ENCODE assay signal across 9 cellular contexts in genomic region chr3:150469031-150469930, GRCh38.
A peak's percentile ranks its signal among the peaks of the same experiment; 100 is the strongest.
DNase-seq lines count a peak whose midpoint lies in the region; ATAC-seq and TF ChIP-seq lines count a peak whose summit lies in the region.
"Had no signal": no experiment of that assay in that cellular context is flagged by ENCODE, and none has a peak within 500 bp of the region (broad histone marks: within the 10 kb centered on the region; RNA-seq: fewer than 3 reads in every experiment).

No MANE protein-coding gene starts in this region.

- no peaks in the 10 kb centered on the region for H3K27me3 ChIP-seq in suprapubic skin

- no peaks in the 10 kb centered on the region for H3K9me3 ChIP-seq in HEK293 (ENCODE audit: control insufficient read depth, insufficient read depth, low read depth, low read length)
- H3K9me3 ChIP-seq in suprapubic skin: no peaks in the 10 kb centered on the region

- no peak for ATAC-seq in HG03565 (IDR thresholded peaks at IDR 0.05; ENCODE audit: unreplicated experiment)
- ATAC-seq: T-helper 17 cell had no signal

- POLR2A ChIA-PET in HEK293 (lab: Yijun Ruan, JAX): interaction anchor here (0.7 to 0.8 kb wide), 2 partner anchors 9 to 61 kb away, joined by 3 read pairs; partner anchors contain the start of gene TSC22D2

- H3K36me3 ChIP-seq in HEK293 (ENCODE audit: control insufficient read depth in 2 of 2, insufficient read depth in 1 of 2, low read length in 2 of 2): no peaks in the 10 kb centered on the region
- no peaks in the 10 kb centered on the region for H3K36me3 ChIP-seq in suprapubic skin

- H3K4me1 ChIP-seq in HEK293 (ENCODE audit: control insufficient read depth, insufficient read depth, low read length) (no peaks in the 10 kb centered on the region), suprapubic skin (peaks cover 16% of the 10 kb centered on the region)

- TF ChIP-seq CTCF in HEK293 (tag by site-specific recombination; IDR thresholded peaks at IDR 0.05) (no peak), suprapubic skin (IDR thresholded peaks at IDR 0.05) (no peak)

- CTCF ChIA-PET in HEK293 (lab: Yijun Ruan, JAX): interaction anchor here (0.7 kb wide), 1 partner anchor 244 kb away, joined by 3 read pairs; no protein-coding TSS in a partner anchor

- H3K27ac ChIP-seq in HEK293 (ENCODE audit: extremely low read depth, low read depth, low read length): no peak overlapping the region
- peak overlapping the region; percentile 70 for H3K27ac ChIP-seq in suprapubic skin

- no peak for TF ChIP-seq POLR2A in suprapubic skin (IDR thresholded peaks at IDR 0.05)

- WGBS in suprapubic skin: 70% methylated on average over 15 of the region's 15 CpGs

- DNase-seq in amniotic stem cell (lab: John Stamatoyannopoulos, UW) (peak; percentile 88), islet precursor cell (peak; percentile 96), suprapubic skin (ENCODE audit: low spot score in 2 of 2) (peak in 1 of 2 donors; percentile 68), NCI-H2107 (lab: John Stamatoyannopoulos, UW) (no peak), cerebellum (ENCODE audit: low spot score) (no peak), NCI-H1417 treated with DMSO at 0.1 percent for 48 hours (lab: John Stamatoyannopoulos, UW) (no peak)
- DNase-seq: T-helper 17 cell had no signal

- TF ChIP-seq EP300 in suprapubic skin (IDR thresholded peaks at IDR 0.05): no peak

- no peak overlapping the region for H3K4me3 ChIP-seq in HEK293 (ENCODE audit: low read depth, low read length)
- H3K4me3 ChIP-seq in suprapubic skin: no peak overlapping the region

TF ChIP-seq in HEK293, 187 proteins besides CTCF, POLR2A, EP300 and RAD21 (continues in another document):
- TF ChIP-seq ZNF785 (tag by site-specific recombination; IDR thresholded peaks at IDR 0.05) (no peak), BCL11A (tag by site-specific recombination; IDR thresholded peaks at IDR 0.05; ENCODE audit: low read depth) (no peak), ATF2 (tag by site-specific recombination; IDR thresholded peaks at IDR 0.05; ENCODE audit: low read depth) (no peak), ZNF623 (tag by site-specific recombination; IDR thresholded peaks at IDR 0.05) (no peak), SETDB1 (IDR thresholded peaks at IDR 0.05; ENCODE audit: insufficient read length, low read length) (no peak), ZNF350 (tag by site-specific recombination; IDR thresholded peaks at IDR 0.05) (no peak), MEIS1 (CRISPR knock-in tag; IDR thresholded peaks at IDR 0.05; ENCODE audit: borderline replicate concordance) (no peak), ZNF394 (tag by site-specific recombination; IDR thresholded peaks at IDR 0.05; ENCODE audit: borderline replicate concordance) (peak; percentile 47; the same call in 1 of the 2 replicates), ZNF16 (tag by site-specific recombination; IDR thresholded peaks at IDR 0.05; ENCODE audit: low read depth) (no peak), ZNF677 (tag by site-specific recombination; IDR thresholded peaks at IDR 0.05) (no peak), ZNF366 (tag by site-specific recombination; conservative IDR thresholded peaks at IDR 0.05) (no peak), ZSCAN16 (tag by site-specific recombination; IDR thresholded peaks at IDR 0.05) (no peak), SCRT2 (tag by site-specific recombination; IDR thresholded peaks at IDR 0.05) (no peak), ZNF24 (tag by site-specific recombination; IDR thresholded peaks at IDR 0.05) (no peak), ZNF629 (tag by site-specific recombination; IDR thresholded peaks at IDR 0.05) (0 out of 2 replicates have a peak, but pooled peaks have one; percentile 30), GLIS1 (tag by site-specific recombination; IDR thresholded peaks at IDR 0.05) (peak; percentile 88), ZNF416 (tag by site-specific recombination; IDR thresholded peaks at IDR 0.05) (no peak), ZNF555 (tag by site-specific recombination; conservative IDR thresholded peaks at IDR 0.05) (no peak), FEZF1 (tag by site-specific recombination; IDR thresholded peaks at IDR 0.05) (no peak), ZNF561 (tag by site-specific recombination; IDR thresholded peaks at IDR 0.05; ENCODE audit: borderline replicate concordance) (no peak), SCRT1 (tag by site-specific recombination; IDR thresholded peaks at IDR 0.05; ENCODE audit: borderline replicate concordance) (no peak), KLF7 (tag by site-specific recombination; IDR thresholded peaks at IDR 0.05; ENCODE audit: borderline replicate concordance) (no peak)
- TF ChIP-seq, protein P1, sequence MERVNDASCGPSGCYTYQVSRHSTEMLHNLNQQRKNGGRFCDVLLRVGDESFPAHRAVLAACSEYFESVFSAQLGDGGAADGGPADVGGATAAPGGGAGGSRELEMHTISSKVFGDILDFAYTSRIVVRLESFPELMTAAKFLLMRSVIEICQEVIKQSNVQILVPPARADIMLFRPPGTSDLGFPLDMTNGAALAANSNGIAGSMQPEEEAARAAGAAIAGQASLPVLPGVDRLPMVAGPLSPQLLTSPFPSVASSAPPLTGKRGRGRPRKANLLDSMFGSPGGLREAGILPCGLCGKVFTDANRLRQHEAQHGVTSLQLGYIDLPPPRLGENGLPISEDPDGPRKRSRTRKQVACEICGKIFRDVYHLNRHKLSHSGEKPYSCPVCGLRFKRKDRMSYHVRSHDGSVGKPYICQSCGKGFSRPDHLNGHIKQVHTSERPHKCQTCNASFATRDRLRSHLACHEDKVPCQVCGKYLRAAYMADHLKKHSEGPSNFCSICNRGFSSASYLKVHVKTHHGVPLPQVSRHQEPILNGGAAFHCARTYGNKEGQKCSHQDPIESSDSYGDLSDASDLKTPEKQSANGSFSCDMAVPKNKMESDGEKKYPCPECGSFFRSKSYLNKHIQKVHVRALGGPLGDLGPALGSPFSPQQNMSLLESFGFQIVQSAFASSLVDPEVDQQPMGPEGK (tag by site-specific recombination; IDR thresholded peaks at IDR 0.05): no peak
- TF ChIP-seq, protein P2, sequence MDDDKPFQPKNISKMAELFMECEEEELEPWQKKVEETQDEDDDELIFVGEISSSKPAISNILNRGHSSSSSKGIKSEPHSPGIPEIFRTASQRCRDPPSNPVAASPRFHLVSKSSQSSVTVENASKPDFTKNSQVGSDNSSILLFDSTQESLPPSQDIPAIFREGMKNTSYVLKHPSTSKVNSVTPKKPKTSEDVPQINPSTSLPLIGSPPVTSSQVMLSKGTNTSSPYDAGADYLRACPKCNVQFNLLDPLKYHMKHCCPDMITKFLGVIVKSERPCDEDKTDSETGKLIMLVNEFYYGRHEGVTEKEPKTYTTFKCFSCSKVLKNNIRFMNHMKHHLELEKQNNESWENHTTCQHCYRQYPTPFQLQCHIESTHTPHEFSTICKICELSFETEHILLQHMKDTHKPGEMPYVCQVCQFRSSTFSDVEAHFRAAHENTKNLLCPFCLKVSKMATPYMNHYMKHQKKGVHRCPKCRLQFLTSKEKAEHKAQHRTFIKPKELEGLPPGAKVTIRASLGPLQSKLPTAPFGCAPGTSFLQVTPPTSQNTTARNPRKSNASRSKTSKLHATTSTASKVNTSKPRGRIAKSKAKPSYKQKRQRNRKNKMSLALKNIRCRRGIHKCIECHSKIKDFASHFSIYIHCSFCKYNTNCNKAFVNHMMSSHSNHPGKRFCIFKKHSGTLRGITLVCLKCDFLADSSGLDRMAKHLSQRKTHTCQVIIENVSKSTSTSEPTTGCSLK (tag by site-specific recombination; IDR thresholded peaks at IDR 0.05): no peak
- TF ChIP-seq, protein P3, sequence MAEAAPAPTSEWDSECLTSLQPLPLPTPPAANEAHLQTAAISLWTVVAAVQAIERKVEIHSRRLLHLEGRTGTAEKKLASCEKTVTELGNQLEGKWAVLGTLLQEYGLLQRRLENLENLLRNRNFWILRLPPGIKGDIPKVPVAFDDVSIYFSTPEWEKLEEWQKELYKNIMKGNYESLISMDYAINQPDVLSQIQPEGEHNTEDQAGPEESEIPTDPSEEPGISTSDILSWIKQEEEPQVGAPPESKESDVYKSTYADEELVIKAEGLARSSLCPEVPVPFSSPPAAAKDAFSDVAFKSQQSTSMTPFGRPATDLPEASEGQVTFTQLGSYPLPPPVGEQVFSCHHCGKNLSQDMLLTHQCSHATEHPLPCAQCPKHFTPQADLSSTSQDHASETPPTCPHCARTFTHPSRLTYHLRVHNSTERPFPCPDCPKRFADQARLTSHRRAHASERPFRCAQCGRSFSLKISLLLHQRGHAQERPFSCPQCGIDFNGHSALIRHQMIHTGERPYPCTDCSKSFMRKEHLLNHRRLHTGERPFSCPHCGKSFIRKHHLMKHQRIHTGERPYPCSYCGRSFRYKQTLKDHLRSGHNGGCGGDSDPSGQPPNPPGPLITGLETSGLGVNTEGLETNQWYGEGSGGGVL (tag by site-specific recombination; IDR thresholded peaks at IDR 0.05): 0 out of 2 replicates have a peak, but pooled peaks have one; percentile 44
- TF ChIP-seq, protein P4, sequence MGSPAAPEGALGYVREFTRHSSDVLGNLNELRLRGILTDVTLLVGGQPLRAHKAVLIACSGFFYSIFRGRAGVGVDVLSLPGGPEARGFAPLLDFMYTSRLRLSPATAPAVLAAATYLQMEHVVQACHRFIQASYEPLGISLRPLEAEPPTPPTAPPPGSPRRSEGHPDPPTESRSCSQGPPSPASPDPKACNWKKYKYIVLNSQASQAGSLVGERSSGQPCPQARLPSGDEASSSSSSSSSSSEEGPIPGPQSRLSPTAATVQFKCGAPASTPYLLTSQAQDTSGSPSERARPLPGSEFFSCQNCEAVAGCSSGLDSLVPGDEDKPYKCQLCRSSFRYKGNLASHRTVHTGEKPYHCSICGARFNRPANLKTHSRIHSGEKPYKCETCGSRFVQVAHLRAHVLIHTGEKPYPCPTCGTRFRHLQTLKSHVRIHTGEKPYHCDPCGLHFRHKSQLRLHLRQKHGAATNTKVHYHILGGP (tag by site-specific recombination; IDR thresholded peaks at IDR 0.05): no peak

Comparison
In these comparisons a context has a peak if more than half of its experiments do, and no peak if none do; other contexts are left out.
1. DNase-seq: peak in amniotic stem cell (single experiment) and islet precursor cell (single experiment); none in NCI-H2107 (single experiment), cerebellum (single experiment) and NCI-H1417 treated with DMSO at 0.1 percent for 48 hours (single experiment).